ENCODE assay signal across 8 cellular contexts in genomic region chrX:10106801-10107200, GRCh38. TPM values are rescaled to one million over a fixed set of nuclear protein-coding genes. Genes with fewer than 3 reads are reported as not detected.
A peak's percentile ranks its signal among the peaks of the same experiment; 100 is the strongest.
DNase-seq lines count a peak whose midpoint lies in the region; ATAC-seq and TF ChIP-seq lines count a peak whose summit lies in the region.

No MANE protein-coding gene starts in this region.

- peak overlapping the region; percentile 58 for H3K4me3 Mint-ChIP-seq in CD8-positive, alpha-beta T cell
- H3K4me3 Mint-ChIP-seq in type B pancreatic cell (no peak overlapping the region), WTC11 (no peak overlapping the region)

- H3K27me3 Mint-ChIP-seq in CD8-positive, alpha-beta T cell (ENCODE audit: low read depth): no peaks in the 10 kb centered on the region
- H3K27me3 Mint-ChIP-seq in type B pancreatic cell: no peaks in the 10 kb centered on the region
- no peaks in the 10 kb centered on the region for H3K27me3 Mint-ChIP-seq in WTC11 (ENCODE audit: low read depth)

- H3K36me3 Mint-ChIP-seq in CD8-positive, alpha-beta T cell: peaks cover 29% of the 10 kb centered on the region
- H3K36me3 Mint-ChIP-seq in type B pancreatic cell (peaks cover 8% of the 10 kb centered on the region), WTC11 (peaks cover 16% of the 10 kb centered on the region)

- intact Hi-C loops in CD8-positive, alpha-beta T cell (cut with DNase I, micrococcal nuclease): loop anchor here in 1 of 2 experiments (1.0 kb wide), 1 partner anchor 8 kb away; no protein-coding TSS in a partner anchor
- intact Hi-C loops in esophagus squamous epithelium (cut with DNase I): no loop called here

- DNase-seq in CD8-positive, alpha-beta T cell: peak in 6 of 7 experiments; percentile 39 to 72 (median 53)
- peak; percentile 35 for DNase-seq in RPMI7951 (ENCODE audit: low read depth)
- DNase-seq in esophagus squamous epithelium (lab: John Stamatoyannopoulos, UW): no peak
- DNase-seq in nucleus accumbens (lab: John Stamatoyannopoulos, UW): no peak
- DNase-seq in type B pancreatic cell (ENCODE audit: extremely low spot score, unreplicated experiment): no peak
- no peak for DNase-seq in NCI-H510A treated with DMSO at 0.1 percent for 48 hours (lab: John Stamatoyannopoulos, UW)
- DNase-seq in WTC11 (ENCODE audit: low spot score): no peak

- no peak for TF ChIP-seq POLR2A in esophagus squamous epithelium (IDR thresholded peaks at IDR 0.05)

- POLR2A ChIA-PET in CD8-positive, alpha-beta T cell (lab: Charles Lee): no interaction called here
- POLR2A ChIA-PET in WTC11 (lab: Charles Lee): no interaction called here

- no peaks in the 10 kb centered on the region for H3K9me3 ChIP-seq in CD8-positive, alpha-beta T cell (ENCODE audit: low read length)
- no peaks in the 10 kb centered on the region for H3K9me3 ChIP-seq in esophagus squamous epithelium

- peaks cover 74% of the 10 kb centered on the region for H3K4me1 Mint-ChIP-seq in CD8-positive, alpha-beta T cell (ENCODE audit: low read depth)
- H3K4me1 Mint-ChIP-seq in type B pancreatic cell (ENCODE audit: unreplicated experiment) (no peaks in the 10 kb centered on the region), WTC11 (peaks cover 11% of the 10 kb centered on the region)

- H3K9me3 Mint-ChIP-seq in CD8-positive, alpha-beta T cell: no peaks in the 10 kb centered on the region
- H3K9me3 Mint-ChIP-seq in type B pancreatic cell: no peaks in the 10 kb centered on the region
- no peaks in the 10 kb centered on the region for H3K9me3 Mint-ChIP-seq in WTC11

- H3K27ac Mint-ChIP-seq in CD8-positive, alpha-beta T cell: peak overlapping the region; percentile 94
- H3K27ac Mint-ChIP-seq in type B pancreatic cell: no peak overlapping the region
- H3K27ac Mint-ChIP-seq in WTC11: no peak overlapping the region

- peaks cover 61% of the 10 kb centered on the region for H3K4me1 ChIP-seq in CD8-positive, alpha-beta T cell (ENCODE audit: insufficient read depth, low read length)
- H3K4me1 ChIP-seq in esophagus squamous epithelium: peaks cover 0 to 58% (median 3%) of the 10 kb centered on the region in 3 donors

- H3K4me3 ChIP-seq in CD8-positive, alpha-beta T cell (ENCODE audit: low read depth, low read length): no peak overlapping the region
- H3K4me3 ChIP-seq in esophagus squamous epithelium: no peak overlapping the region

- no peak for TF ChIP-seq CTCF in CD8-positive, alpha-beta T cell (IDR thresholded peaks at IDR 0.05)
- TF ChIP-seq CTCF in esophagus squamous epithelium (IDR thresholded peaks at IDR 0.05): no peak
- no peak for TF ChIP-seq CTCF in type B pancreatic cell (conservative IDR thresholded peaks at IDR 0.05)
- TF ChIP-seq CTCF in WTC11 (IDR thresholded peaks at IDR 0.05): no peak

- no peaks in the 10 kb centered on the region for H3K27me3 ChIP-seq in CD8-positive, alpha-beta T cell (ENCODE audit: insufficient read depth, low read length)
- H3K27me3 ChIP-seq in esophagus squamous epithelium: no peaks in the 10 kb centered on the region

- peak; percentile 39 for ATAC-seq in CD8-positive, alpha-beta T cell
- ATAC-seq in GM21576 (IDR thresholded peaks at IDR 0.05; ENCODE audit: unreplicated experiment) (peak; percentile 73), WTC11 (no peak)

- 49 to 55% methylated on average over 8 to 10 of the region's 10 CpGs for WGBS in esophagus squamous epithelium, 2 donors

- peak overlapping the region; percentile 37 for H3K27ac ChIP-seq in CD8-positive, alpha-beta T cell (ENCODE audit: low read depth, low read length)
- H3K27ac ChIP-seq in esophagus squamous epithelium: peak overlapping the region in 3 of 4 donors; percentile 28 to 74 (median 37)

- H3K36me3 ChIP-seq in CD8-positive, alpha-beta T cell (ENCODE audit: insufficient read depth, low read length): no peaks in the 10 kb centered on the region
- peaks cover 0 to 29% (median 0%) of the 10 kb centered on the region in 3 donors for H3K36me3 ChIP-seq in esophagus squamous epithelium

- CTCF ChIA-PET in CD8-positive, alpha-beta T cell (lab: Charles Lee): interaction anchor here (0.6 to 1.8 kb wide), 3 partner anchors 12 to 15 kb away, joined by 3 to 12 read pairs (median 3); no protein-coding TSS in a partner anchor
- CTCF ChIA-PET in WTC11 (lab: Charles Lee): no interaction called here

TF ChIP-seq in WTC11, 78 proteins besides CTCF, POLR2A, EP300 and RAD21 (continues in another document):
- TF ChIP-seq, protein P1, sequence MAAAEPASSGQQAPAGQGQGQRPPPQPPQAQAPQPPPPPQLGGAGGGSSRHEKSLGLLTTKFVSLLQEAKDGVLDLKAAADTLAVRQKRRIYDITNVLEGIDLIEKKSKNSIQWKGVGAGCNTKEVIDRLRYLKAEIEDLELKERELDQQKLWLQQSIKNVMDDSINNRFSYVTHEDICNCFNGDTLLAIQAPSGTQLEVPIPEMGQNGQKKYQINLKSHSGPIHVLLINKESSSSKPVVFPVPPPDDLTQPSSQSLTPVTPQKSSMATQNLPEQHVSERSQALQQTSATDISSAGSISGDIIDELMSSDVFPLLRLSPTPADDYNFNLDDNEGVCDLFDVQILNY (CRISPR knock-in tag; IDR thresholded peaks at IDR 0.05): no peak
- TF ChIP-seq, protein P2, sequence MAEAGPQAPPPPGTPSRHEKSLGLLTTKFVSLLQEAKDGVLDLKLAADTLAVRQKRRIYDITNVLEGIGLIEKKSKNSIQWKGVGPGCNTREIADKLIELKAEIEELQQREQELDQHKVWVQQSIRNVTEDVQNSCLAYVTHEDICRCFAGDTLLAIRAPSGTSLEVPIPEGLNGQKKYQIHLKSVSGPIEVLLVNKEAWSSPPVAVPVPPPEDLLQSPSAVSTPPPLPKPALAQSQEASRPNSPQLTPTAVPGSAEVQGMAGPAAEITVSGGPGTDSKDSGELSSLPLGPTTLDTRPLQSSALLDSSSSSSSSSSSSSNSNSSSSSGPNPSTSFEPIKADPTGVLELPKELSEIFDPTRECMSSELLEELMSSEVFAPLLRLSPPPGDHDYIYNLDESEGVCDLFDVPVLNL (CRISPR knock-in tag; IDR thresholded peaks at IDR 0.05; ENCODE audit: borderline replicate concordance, low read depth): no peak
- TF ChIP-seq NR2C2 (CRISPR knock-in tag; IDR thresholded peaks at IDR 0.05) (no peak), ZNF263 (CRISPR knock-in tag; IDR thresholded peaks at IDR 0.05; ENCODE audit: low read depth) (no peak), ZNF232 (CRISPR knock-in tag; IDR thresholded peaks at IDR 0.05) (no peak), ZNF219 (CRISPR knock-in tag; IDR thresholded peaks at IDR 0.05; ENCODE audit: borderline replicate concordance) (no peak), ZNF138 (CRISPR knock-in tag; conservative IDR thresholded peaks at IDR 0.05) (no peak), GABPB1 (CRISPR knock-in tag; IDR thresholded peaks at IDR 0.05) (no peak), ELF4 (CRISPR knock-in tag; IDR thresholded peaks at IDR 0.05; ENCODE audit: low read depth) (no peak)
- TF ChIP-seq, protein P3, sequence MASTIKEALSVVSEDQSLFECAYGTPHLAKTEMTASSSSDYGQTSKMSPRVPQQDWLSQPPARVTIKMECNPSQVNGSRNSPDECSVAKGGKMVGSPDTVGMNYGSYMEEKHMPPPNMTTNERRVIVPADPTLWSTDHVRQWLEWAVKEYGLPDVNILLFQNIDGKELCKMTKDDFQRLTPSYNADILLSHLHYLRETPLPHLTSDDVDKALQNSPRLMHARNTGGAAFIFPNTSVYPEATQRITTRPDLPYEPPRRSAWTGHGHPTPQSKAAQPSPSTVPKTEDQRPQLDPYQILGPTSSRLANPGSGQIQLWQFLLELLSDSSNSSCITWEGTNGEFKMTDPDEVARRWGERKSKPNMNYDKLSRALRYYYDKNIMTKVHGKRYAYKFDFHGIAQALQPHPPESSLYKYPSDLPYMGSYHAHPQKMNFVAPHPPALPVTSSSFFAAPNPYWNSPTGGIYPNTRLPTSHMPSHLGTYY (CRISPR knock-in tag; IDR thresholded peaks at IDR 0.05): no peak
- TF ChIP-seq, protein P4, sequence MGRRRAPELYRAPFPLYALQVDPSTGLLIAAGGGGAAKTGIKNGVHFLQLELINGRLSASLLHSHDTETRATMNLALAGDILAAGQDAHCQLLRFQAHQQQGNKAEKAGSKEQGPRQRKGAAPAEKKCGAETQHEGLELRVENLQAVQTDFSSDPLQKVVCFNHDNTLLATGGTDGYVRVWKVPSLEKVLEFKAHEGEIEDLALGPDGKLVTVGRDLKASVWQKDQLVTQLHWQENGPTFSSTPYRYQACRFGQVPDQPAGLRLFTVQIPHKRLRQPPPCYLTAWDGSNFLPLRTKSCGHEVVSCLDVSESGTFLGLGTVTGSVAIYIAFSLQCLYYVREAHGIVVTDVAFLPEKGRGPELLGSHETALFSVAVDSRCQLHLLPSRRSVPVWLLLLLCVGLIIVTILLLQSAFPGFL (CRISPR knock-in tag; IDR thresholded peaks at IDR 0.05; ENCODE audit: borderline replicate concordance): no peak
- TF ChIP-seq, protein P5, sequence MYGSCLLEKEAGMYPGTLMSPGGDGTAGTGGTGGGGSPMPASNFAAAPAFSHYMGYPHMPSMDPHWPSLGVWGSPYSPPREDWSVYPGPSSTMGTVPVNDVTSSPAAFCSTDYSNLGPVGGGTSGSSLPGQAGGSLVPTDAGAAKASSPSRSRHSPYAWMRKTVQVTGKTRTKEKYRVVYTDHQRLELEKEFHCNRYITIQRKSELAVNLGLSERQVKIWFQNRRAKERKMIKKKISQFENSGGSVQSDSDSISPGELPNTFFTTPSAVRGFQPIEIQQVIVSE (CRISPR knock-in tag; IDR thresholded peaks at IDR 0.05; ENCODE audit: borderline replicate concordance): no peak

RNA-seq across cellular contexts. Expression of gene CLCN4, which starts 50.0 kb away (rescaled TPM):
- under 1 TPM in 1 of 2 experiments, not detected in 1; 0.08 TPM for total RNA-seq in CD8-positive, alpha-beta T cell
- total RNA-seq in RPMI7951 (2014; rRNA removed; shearing (Covaris generic)): 0.78 and 1.2 TPM in 2 replicates
- 1 to 10 TPM in 1 of 4 donors, under 1 TPM in 3; 0.04 to 3.1 (median 0.53) TPM for total RNA-seq in esophagus squamous epithelium
- 6.4 and 13.0 TPM in 2 replicates for total RNA-seq in type B pancreatic cell (ENCODE audit: low replicate concordance)
- total RNA-seq in WTC11 (2021): 8.1 to 8.9 TPM (median 8.7 TPM) in 3 replicates

Comparison
In these comparisons a context has a peak if more than half of its experiments do, and no peak if none do; other contexts are left out.
1. DNase-seq: peak in CD8-positive, alpha-beta T cell (6 of 7) and RPMI7951 (single experiment); none in esophagus squamous epithelium (single experiment), nucleus accumbens (0 of 56), type B pancreatic cell (single experiment), NCI-H510A treated with DMSO at 0.1 percent for 48 hours (single experiment) and WTC11 (single experiment).